In the genomic region with DNA sequence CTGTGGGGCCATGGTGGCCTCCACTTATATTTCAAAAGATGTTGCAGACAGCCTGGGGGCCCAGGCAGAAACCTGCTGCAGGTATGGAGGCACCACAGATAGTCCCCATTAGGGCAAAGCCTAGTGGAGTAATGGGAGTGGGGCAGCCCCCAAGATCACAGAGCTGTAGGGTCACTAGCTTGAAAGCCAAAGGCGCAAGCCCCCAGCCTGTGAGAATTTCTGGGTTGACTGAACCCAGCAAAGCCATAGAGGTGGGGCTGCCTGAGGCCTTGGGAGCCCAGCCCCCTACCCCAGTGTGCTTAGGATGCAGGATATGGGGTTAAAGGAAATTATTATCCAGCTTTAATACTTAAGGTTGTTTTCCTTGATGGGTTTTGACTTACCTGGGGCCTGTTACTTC, we compare ENCODE assay signal across 29 cellular contexts.
"Had no signal": no experiment of that assay in that cellular context is flagged by ENCODE, and none has a peak within 500 bp of the region (broad histone marks: within the 10 kb centered on the region; RNA-seq: fewer than 3 reads in every experiment).

No MANE protein-coding gene starts in this region.

- FAIRE-seq: colon, endometrium, endothelial cell of umbilical vein, frontal cortex had no signal

- H3K36me3 ChIP-seq: colonic mucosa, esophagus muscularis mucosa, esophagus squamous epithelium, gastrocnemius medialis, gastroesophageal sphincter, heart left ventricle, heart right ventricle had no signal

- H3K4me1 Mint-ChIP-seq: endodermal cell had no signal

- DNase-seq: colonic mucosa; cortex of kidney; dermis blood vessel endothelial cell; dorsolateral prefrontal cortex; effector CD4-positive, alpha-beta T cell; effector CD8-positive, alpha-beta T cell; effector memory CD4-positive, alpha-beta T cell; effector memory CD8-positive, alpha-beta T cell; endodermal cell; erythroblast; esophagus squamous epithelium; foreskin fibroblast; foreskin keratinocyte; foreskin melanocyte; gastrocnemius medialis; glutamatergic neuron; head of caudate nucleus; heart right ventricle had no signal

- H3K27ac Mint-ChIP-seq: dendritic cell treated with granulocyte-macrophage colony-stimulating factor and Interleukin-4, amounts not matched to agents 40 ng/mL and 50 ng/mL, for 4 days; effector memory CD8-positive, alpha-beta T cell; endodermal cell had no signal

- H3K4me3 Mint-ChIP-seq: dendritic cell treated with granulocyte-macrophage colony-stimulating factor and Interleukin-4, amounts not matched to agents 40 ng/mL and 50 ng/mL, for 4 days; effector memory CD8-positive, alpha-beta T cell; endodermal cell had no signal

- H3K4me3 ChIP-seq: colonic mucosa, coronary artery, dorsolateral prefrontal cortex, esophagus muscularis mucosa, esophagus squamous epithelium, gastrocnemius medialis, gastroesophageal sphincter, heart left ventricle, heart right ventricle had no signal

- H3K27ac ChIP-seq: colonic mucosa, coronary artery, dorsolateral prefrontal cortex, epithelial cell of prostate, esophagus muscularis mucosa, esophagus squamous epithelium, foreskin keratinocyte, gastrocnemius medialis, gastroesophageal sphincter, heart left ventricle, heart right ventricle had no signal

- H3K27me3 ChIP-seq: colonic mucosa, dorsolateral prefrontal cortex, esophagus muscularis mucosa, foreskin keratinocyte, gastrocnemius medialis, gastroesophageal sphincter, heart left ventricle, heart right ventricle had no signal

- H3K9me3 ChIP-seq: colonic mucosa, esophagus muscularis mucosa, esophagus squamous epithelium, gastrocnemius medialis, gastroesophageal sphincter, heart left ventricle had no signal

- H3K27me3 Mint-ChIP-seq: dendritic cell treated with granulocyte-macrophage colony-stimulating factor and Interleukin-4, amounts not matched to agents 40 ng/mL and 50 ng/mL, for 4 days; effector memory CD8-positive, alpha-beta T cell had no signal

- H3K9me3 Mint-ChIP-seq: dendritic cell treated with granulocyte-macrophage colony-stimulating factor and Interleukin-4, amounts not matched to agents 40 ng/mL and 50 ng/mL, for 4 days; endodermal cell had no signal

- ATAC-seq: effector memory CD8-positive, alpha-beta T cell; esophagus mucosa; foreskin keratinocyte; gastrocnemius medialis; gastroesophageal sphincter; heart left ventricle; heart right ventricle had no signal

- H3K4me1 ChIP-seq: colonic mucosa, esophagus muscularis mucosa, esophagus squamous epithelium, foreskin keratinocyte, gastrocnemius medialis, gastroesophageal sphincter, heart left ventricle, heart right ventricle had no signal
